1 cellular context compared by ENCODE assay signal in the genomic region with DNA sequence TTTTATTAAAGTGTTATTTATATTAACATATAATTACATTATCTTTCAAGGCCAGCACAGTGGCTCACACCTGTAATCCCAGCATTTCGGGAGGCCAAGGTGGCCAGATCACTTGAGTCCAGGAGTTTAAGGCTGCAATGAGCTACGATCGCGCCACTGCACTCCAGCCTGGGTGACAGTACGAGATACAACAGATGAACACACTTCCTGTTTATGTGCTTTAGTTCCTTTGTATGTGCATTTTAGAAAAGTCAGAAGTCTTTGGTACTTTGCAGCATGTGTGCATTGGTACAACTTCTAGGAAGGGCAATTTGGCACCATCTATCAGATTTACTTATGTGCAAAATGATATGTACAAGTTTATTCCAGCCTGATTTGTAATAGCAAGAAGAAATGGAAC.
TF ChIP-seq lines count a peak whose summit lies in the region.

No MANE protein-coding gene starts in this region.

TF ChIP-seq in GM23338, 12 proteins besides CTCF, POLR2A, EP300 and RAD21:
- no peak for TF ChIP-seq NANOG (IDR thresholded peaks at IDR 0.05; ENCODE audit: borderline replicate concordance)
